In the genomic region with DNA sequence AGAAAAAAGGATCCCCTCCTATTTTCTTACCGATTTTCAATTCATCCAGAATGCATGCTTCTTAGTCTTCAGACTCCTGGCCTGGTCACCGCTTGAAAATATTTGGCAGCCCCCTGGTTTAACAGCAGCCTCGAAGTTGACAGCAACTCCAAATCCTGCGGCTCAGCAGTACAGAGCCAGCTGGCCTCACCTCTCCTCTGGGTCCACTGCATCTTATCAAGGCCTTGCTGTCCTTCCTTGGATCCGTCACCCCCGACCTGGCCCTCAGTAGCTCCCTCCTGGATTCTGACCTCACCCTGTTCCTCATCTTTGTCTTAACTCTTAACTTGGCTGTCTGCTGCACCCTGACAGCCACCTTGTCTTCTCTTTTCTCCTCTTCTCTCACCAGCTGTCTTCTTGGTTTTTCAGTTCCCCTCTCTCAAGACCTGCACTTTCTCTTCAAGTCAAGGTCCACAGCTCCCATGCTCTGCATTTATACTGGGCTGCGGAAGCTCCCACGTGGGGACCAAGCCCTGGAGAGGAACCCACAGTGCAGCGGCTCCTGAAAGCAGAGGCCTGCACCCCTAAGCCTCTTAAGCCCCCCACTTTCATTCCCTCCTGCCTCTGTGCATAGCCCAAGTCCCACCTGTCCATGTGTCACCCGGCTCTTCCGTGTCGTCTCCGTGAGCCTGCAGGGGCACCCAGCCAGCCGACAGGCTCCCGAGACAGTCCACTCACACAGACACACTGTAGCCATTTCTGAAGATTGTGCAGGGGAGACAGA, we compare ENCODE assay signal across 11 cellular contexts. TPM values are rescaled to one million over a fixed set of nuclear protein-coding genes. Genes with fewer than 3 reads are reported as not detected.
DNase-seq lines count a peak whose midpoint lies in the region; ATAC-seq, FAIRE-seq and TF ChIP-seq lines count a peak whose summit lies in the region.
"Had no signal": no experiment of that assay in that cellular context is flagged by ENCODE, and none has a peak within 500 bp of the region (broad histone marks: within the 10 kb centered on the region; RNA-seq: fewer than 3 reads in every experiment).

No MANE protein-coding gene starts in this region.

- intact Hi-C loops in dorsolateral prefrontal cortex (cut with DNase I) (no loop called here), cardiac septum (cut with DNase I) (loop anchor here (5.0 kb wide), 1 partner anchor 45 kb away; no protein-coding TSS in a partner anchor)

- no peaks in the 10 kb centered on the region; the same call in 1 of the 2 replicates for H3K36me3 ChIP-seq in GM06990 (ENCODE audit: control insufficient read depth, insufficient read depth, low read length)
- peaks cover 13% of the 10 kb centered on the region for H3K36me3 ChIP-seq in effector memory CD4-positive, alpha-beta T cell (ENCODE audit: control insufficient read depth, insufficient read depth, low read length)

- no peaks in the 10 kb centered on the region for H3K9me3 Mint-ChIP-seq in type B pancreatic cell
- H3K9me3 Mint-ChIP-seq: mesothelial cell of epicardium had no signal

- H3K27me3 Mint-ChIP-seq in type B pancreatic cell: peaks cover 15% of the 10 kb centered on the region

- no peak overlapping the region for H3K4me3 Mint-ChIP-seq in type B pancreatic cell
- H3K4me3 Mint-ChIP-seq: mesothelial cell of epicardium had no signal

- H3K27me3 ChIP-seq in GM06990 (replicated peaks; ENCODE audit: control insufficient read depth, insufficient read depth, low read length) (no peaks in the 10 kb centered on the region), dorsolateral prefrontal cortex (peaks cover 0 to 28% (median 0%) of the 10 kb centered on the region in 45 donors)
- no peaks in the 10 kb centered on the region for H3K27me3 ChIP-seq in effector memory CD4-positive, alpha-beta T cell (replicated peaks; ENCODE audit: control insufficient read depth, insufficient read depth, low read length, poor library complexity, severe bottlenecking)

- TF ChIP-seq CTCF in GM06990 (IDR thresholded peaks at IDR 0.05; ENCODE audit: insufficient read depth, low read length, poor library complexity, severe bottlenecking) (no peak), type B pancreatic cell (conservative IDR thresholded peaks at IDR 0.05) (no peak), dorsolateral prefrontal cortex (IDR thresholded peaks at IDR 0.05 in 54 of 56, conservative IDR thresholded peaks at IDR 0.05 in 2 of 56; ENCODE audit: low read depth in 1 of 56, partially characterized antibody in 56 of 56) (no peak)

- H3K4me3 ChIP-seq in GM06990 (replicated peaks; ENCODE audit: low read depth, low read length) (peak overlapping the region; percentile 46), dorsolateral prefrontal cortex (no peak overlapping the region)
- no peak overlapping the region for H3K4me3 ChIP-seq in effector memory CD4-positive, alpha-beta T cell (ENCODE audit: insufficient read depth, low read depth, low read length, poor library complexity, severe bottlenecking)

- FAIRE-seq in GM19239 (lab: Jason Lieb, UNC): peak; percentile 100
- FAIRE-seq: colon had no signal

- peaks cover 36% of the 10 kb centered on the region for H3K4me1 ChIP-seq in effector memory CD4-positive, alpha-beta T cell (ENCODE audit: control insufficient read depth, insufficient read depth, low read length, poor library complexity, severe bottlenecking)

- H3K36me3 Mint-ChIP-seq in type B pancreatic cell: peaks cover 4% of the 10 kb centered on the region
- H3K36me3 Mint-ChIP-seq: mesothelial cell of epicardium had no signal

- peak; percentile 59 for ATAC-seq in HG03095 (IDR thresholded peaks at IDR 0.05; ENCODE audit: unreplicated experiment)
- ATAC-seq in SK-N-SH treated with all-trans-retinoic acid at 6 μM for 48 hours: no peak

- H3K9me3 ChIP-seq in effector memory CD4-positive, alpha-beta T cell (ENCODE audit: control insufficient read depth, low read length): no peaks in the 10 kb centered on the region

- no peaks in the 10 kb centered on the region for H3K4me1 Mint-ChIP-seq in type B pancreatic cell (ENCODE audit: unreplicated experiment)

- H3K27ac Mint-ChIP-seq in type B pancreatic cell: no peak overlapping the region
- H3K27ac Mint-ChIP-seq: mesothelial cell of epicardium had no signal

- DNase-seq in GM06990 (ENCODE audit: extremely low read depth, insufficient read length) (peak; percentile 79), GM19239 (ENCODE audit: insufficient read length, low spot score) (peak; percentile 75), type B pancreatic cell (ENCODE audit: extremely low spot score, unreplicated experiment) (no peak), dorsolateral prefrontal cortex (no peak), cardiac septum (ENCODE audit: low spot score) (no peak)
- no peak for DNase-seq in effector memory CD4-positive, alpha-beta T cell

- peak overlapping the region; percentile 80 for H3K27ac ChIP-seq in effector memory CD4-positive, alpha-beta T cell (ENCODE audit: insufficient read depth, low read length, poor library complexity, severe bottlenecking)
- H3K27ac ChIP-seq in dorsolateral prefrontal cortex: no peak overlapping the region

TF ChIP-seq in SK-N-SH treated with all-trans-retinoic acid at 6 μM for 48 hours, 23 proteins besides CTCF, POLR2A, EP300 and RAD21:
- TF ChIP-seq ZFP3 (CRISPR knock-in tag; IDR thresholded peaks at IDR 0.05) (no peak), ZNF70 (CRISPR knock-in tag; IDR thresholded peaks at IDR 0.05) (no peak), OSR1 (CRISPR knock-in tag; IDR thresholded peaks at IDR 0.05) (no peak)
- TF ChIP-seq, protein P1, sequence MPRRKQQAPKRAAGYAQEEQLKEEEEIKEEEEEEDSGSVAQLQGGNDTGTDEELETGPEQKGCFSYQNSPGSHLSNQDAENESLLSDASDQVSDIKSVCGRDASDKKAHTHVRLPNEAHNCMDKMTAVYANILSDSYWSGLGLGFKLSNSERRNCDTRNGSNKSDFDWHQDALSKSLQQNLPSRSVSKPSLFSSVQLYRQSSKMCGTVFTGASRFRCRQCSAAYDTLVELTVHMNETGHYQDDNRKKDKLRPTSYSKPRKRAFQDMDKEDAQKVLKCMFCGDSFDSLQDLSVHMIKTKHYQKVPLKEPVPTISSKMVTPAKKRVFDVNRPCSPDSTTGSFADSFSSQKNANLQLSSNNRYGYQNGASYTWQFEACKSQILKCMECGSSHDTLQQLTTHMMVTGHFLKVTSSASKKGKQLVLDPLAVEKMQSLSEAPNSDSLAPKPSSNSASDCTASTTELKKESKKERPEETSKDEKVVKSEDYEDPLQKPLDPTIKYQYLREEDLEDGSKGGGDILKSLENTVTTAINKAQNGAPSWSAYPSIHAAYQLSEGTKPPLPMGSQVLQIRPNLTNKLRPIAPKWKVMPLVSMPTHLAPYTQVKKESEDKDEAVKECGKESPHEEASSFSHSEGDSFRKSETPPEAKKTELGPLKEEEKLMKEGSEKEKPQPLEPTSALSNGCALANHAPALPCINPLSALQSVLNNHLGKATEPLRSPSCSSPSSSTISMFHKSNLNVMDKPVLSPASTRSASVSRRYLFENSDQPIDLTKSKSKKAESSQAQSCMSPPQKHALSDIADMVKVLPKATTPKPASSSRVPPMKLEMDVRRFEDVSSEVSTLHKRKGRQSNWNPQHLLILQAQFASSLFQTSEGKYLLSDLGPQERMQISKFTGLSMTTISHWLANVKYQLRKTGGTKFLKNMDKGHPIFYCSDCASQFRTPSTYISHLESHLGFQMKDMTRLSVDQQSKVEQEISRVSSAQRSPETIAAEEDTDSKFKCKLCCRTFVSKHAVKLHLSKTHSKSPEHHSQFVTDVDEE (CRISPR knock-in tag; IDR thresholded peaks at IDR 0.05): no peak
- TF ChIP-seq, protein P2, sequence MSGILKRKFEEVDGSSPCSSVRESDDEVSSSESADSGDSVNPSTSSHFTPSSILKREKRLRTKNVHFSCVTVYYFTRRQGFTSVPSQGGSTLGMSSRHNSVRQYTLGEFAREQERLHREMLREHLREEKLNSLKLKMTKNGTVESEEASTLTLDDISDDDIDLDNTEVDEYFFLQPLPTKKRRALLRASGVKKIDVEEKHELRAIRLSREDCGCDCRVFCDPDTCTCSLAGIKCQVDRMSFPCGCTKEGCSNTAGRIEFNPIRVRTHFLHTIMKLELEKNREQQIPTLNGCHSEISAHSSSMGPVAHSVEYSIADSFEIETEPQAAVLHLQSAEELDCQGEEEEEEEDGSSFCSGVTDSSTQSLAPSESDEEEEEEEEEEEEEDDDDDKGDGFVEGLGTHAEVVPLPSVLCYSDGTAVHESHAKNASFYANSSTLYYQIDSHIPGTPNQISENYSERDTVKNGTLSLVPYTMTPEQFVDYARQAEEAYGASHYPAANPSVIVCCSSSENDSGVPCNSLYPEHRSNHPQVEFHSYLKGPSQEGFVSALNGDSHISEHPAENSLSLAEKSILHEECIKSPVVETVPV (CRISPR knock-in tag; IDR thresholded peaks at IDR 0.05): no peak
TF ChIP-seq in SK-N-SH treated with all-trans-retinoic acid at 6 μM for 48 hours: peak in this region for 0.

RNA-seq across cellular contexts. Expression of a gene that starts 6.0 kb away (rescaled TPM):
- total RNA-seq in type B pancreatic cell (ENCODE audit: low replicate concordance) (0.92 and 2.0 TPM in 2 replicates), dorsolateral prefrontal cortex (10 to 100 TPM in 4 of 120 experiments, 1 to 10 TPM in 116; 1.8 to 41.0 (median 5.0) TPM), cardiac septum (5.0 TPM)

RNA-seq across cellular contexts. Expression of a gene that starts 51.2 kb away (rescaled TPM):
- 4.7 and 10.3 TPM in 2 replicates for total RNA-seq in type B pancreatic cell (ENCODE audit: low replicate concordance)
- total RNA-seq in dorsolateral prefrontal cortex: under 1 TPM in 15 of 120 experiments, not detected in 105; 0.32 to 0.98 (median 0.63) TPM
- not detected for total RNA-seq in cardiac septum
- total RNA-seq: T-helper 1 cell treated with Interleukin-12 subunit alpha and Interleukin-12 subunit beta and Interleukin-4 antibody, amounts not matched to agents 30 ng/mL and 1 ng/mL, for 36 hours had no signal

RNA-seq across cellular contexts. Expression of a gene that starts 58.3 kb away (rescaled TPM):
- 9.8 and 34.8 TPM in 2 replicates for total RNA-seq in type B pancreatic cell (ENCODE audit: low replicate concordance)
- total RNA-seq in dorsolateral prefrontal cortex: 100 to 1,000 TPM in 3 of 120 experiments, 10 to 100 TPM in 117; 24.2 to 223 (median 40.0) TPM
- 11.0 TPM for total RNA-seq in cardiac septum

Comparison
In these comparisons a context has a peak if more than half of its experiments do, and no peak if none do; other contexts are left out.
1. DNase-seq: peak in GM06990 (single experiment) and GM19239 (single experiment); none in effector memory CD4-positive, alpha-beta T cell (0 of 3), type B pancreatic cell (single experiment), dorsolateral prefrontal cortex (0 of 10) and cardiac septum (single experiment).